ENCODE assay signal across 8 cellular contexts in the genomic region with DNA sequence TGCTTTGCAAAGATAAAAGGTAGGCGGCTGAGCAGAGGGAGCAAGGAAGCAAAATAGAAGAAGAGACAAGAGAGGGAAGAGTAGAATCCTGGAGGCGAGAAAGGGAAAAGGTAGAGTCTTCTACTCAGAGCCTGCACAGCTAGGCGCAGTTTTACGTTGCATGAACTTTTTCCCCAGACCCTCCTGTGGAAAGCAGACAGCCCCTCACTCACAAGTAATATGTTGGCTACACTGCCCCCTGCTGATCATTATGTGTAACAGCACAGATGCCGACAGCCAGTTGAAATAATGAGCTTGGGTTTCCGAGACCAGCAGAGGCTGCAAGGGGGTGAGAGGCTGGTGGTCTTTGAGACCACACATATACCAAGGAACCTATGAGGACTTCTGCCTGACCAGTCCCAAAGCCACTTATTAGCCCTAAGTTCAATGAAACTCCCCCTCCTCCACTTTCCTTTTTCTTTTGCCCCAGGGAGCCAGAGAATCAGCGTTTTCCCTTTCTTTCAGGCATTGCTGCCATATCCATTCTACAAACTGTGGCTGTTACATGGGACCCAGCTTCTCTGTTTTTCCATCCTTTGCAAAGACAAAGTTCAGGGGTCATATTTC. TPM values are rescaled to one million over a fixed set of nuclear protein-coding genes. Genes with fewer than 3 reads are reported as not detected.
DNase-seq lines count a peak whose midpoint lies in the region; ATAC-seq and TF ChIP-seq lines count a peak whose summit lies in the region.

No MANE protein-coding gene starts in this region.

- ATAC-seq in SK-N-SH treated with all-trans-retinoic acid at 6 μM for 48 hours = peak; percentile 31; the same call in 1 of the 3 replicates
- no peak for ATAC-seq in stimulated activated effector memory CD8-positive, alpha-beta T cell treated with anti-CD3 and anti-CD28 coated beads, Interleukin-12 subunit alpha, Interleukin-12 subunit beta, amount 100 ng/mL, for 72 hours

- H3K27ac Mint-ChIP-seq in stimulated activated effector memory CD8-positive, alpha-beta T cell treated with anti-CD3 and anti-CD28 coated beads, Interleukin-12 subunit alpha, Interleukin-12 subunit beta, amount 100 ng/mL, for 72 hours = no peak overlapping the region

- no peaks in the 10 kb centered on the region for H3K4me1 ChIP-seq in HAP-1
- no peaks in the 10 kb centered on the region for H3K4me1 ChIP-seq in esophagus muscularis mucosa
- H3K4me1 ChIP-seq in prostate gland (replicated peaks) = no peaks in the 10 kb centered on the region

- H3K9me3 ChIP-seq in HAP-1 = no peaks in the 10 kb centered on the region
- no peaks in the 10 kb centered on the region for H3K9me3 ChIP-seq in esophagus muscularis mucosa
- H3K9me3 ChIP-seq in prostate gland = no peaks in the 10 kb centered on the region

- no peak overlapping the region for H3K27ac ChIP-seq in esophagus muscularis mucosa (replicated peaks in 1 of 4)
- no peak overlapping the region for H3K27ac ChIP-seq in prostate gland

- in situ Hi-C loops in HAP-1 (cut with MboI; ENCODE audit: low sequenced_read_pairs) = no loop called here

- no peak for TF ChIP-seq POLR2A in esophagus muscularis mucosa (IDR thresholded peaks at IDR 0.05; ENCODE audit: low read depth)
- TF ChIP-seq POLR2A in prostate gland (IDR thresholded peaks at IDR 0.05) = no peak

- no peaks in the 10 kb centered on the region for H3K36me3 Mint-ChIP-seq in stimulated activated effector memory CD8-positive, alpha-beta T cell treated with anti-CD3 and anti-CD28 coated beads, Interleukin-12 subunit alpha, Interleukin-12 subunit beta, amount 100 ng/mL, for 72 hours

- intact Hi-C loops in esophagus muscularis mucosa (cut with DNase I) (no loop called here), prostate gland (cut with DNase I) (no loop called here)

- TF ChIP-seq EP300 in esophagus muscularis mucosa (IDR thresholded peaks at IDR 0.05) = no peak

- TF ChIP-seq CTCF in esophagus muscularis mucosa (IDR thresholded peaks at IDR 0.05) (peak; percentile 57 to 68 (median 66)), prostate gland (IDR thresholded peaks at IDR 0.05) (peak; percentile 17 to 73 (median 64))

- H3K9me3 Mint-ChIP-seq in stimulated activated effector memory CD8-positive, alpha-beta T cell treated with anti-CD3 and anti-CD28 coated beads, Interleukin-12 subunit alpha, Interleukin-12 subunit beta, amount 100 ng/mL, for 72 hours = no peaks in the 10 kb centered on the region

- 23% methylated on average over 7 of the region's 7 CpGs for WGBS in esophagus muscularis mucosa
- 24% methylated on average over 7 of the region's 7 CpGs for WGBS in prostate gland

- H3K4me3 ChIP-seq in HAP-1 (no peak overlapping the region), esophagus muscularis mucosa (no peak overlapping the region), prostate gland (no peak overlapping the region)

- H3K27me3 ChIP-seq in HAP-1 (ENCODE audit: low read depth) = no peaks in the 10 kb centered on the region
- peaks cover 0 to 42% (median 0%) of the 10 kb centered on the region in 4 donors for H3K27me3 ChIP-seq in esophagus muscularis mucosa
- no peaks in the 10 kb centered on the region for H3K27me3 ChIP-seq in prostate gland (replicated peaks; ENCODE audit: insufficient read depth)

- no peaks in the 10 kb centered on the region for H3K4me1 Mint-ChIP-seq in stimulated activated effector memory CD8-positive, alpha-beta T cell treated with anti-CD3 and anti-CD28 coated beads, Interleukin-12 subunit alpha, Interleukin-12 subunit beta, amount 100 ng/mL, for 72 hours

- no peaks in the 10 kb centered on the region for H3K36me3 ChIP-seq in HAP-1 (replicated peaks)
- H3K36me3 ChIP-seq in esophagus muscularis mucosa = no peaks in the 10 kb centered on the region
- H3K36me3 ChIP-seq in prostate gland = no peaks in the 10 kb centered on the region

- no peak overlapping the region for H3K4me3 Mint-ChIP-seq in stimulated activated effector memory CD8-positive, alpha-beta T cell treated with anti-CD3 and anti-CD28 coated beads, Interleukin-12 subunit alpha, Interleukin-12 subunit beta, amount 100 ng/mL, for 72 hours

- peak; percentile 6 for DNase-seq in NCI-H1436 (lab: John Stamatoyannopoulos, UW)
- DNase-seq in NCI-H1436 treated with DMSO at 0.1 percent for 48 hours (lab: John Stamatoyannopoulos, UW) = no peak
- DNase-seq in HAP-1 (ENCODE audit: low spot score in 2 of 2) = peak; percentile 6 to 37
- DNase-seq in esophagus muscularis mucosa (ENCODE audit: extremely low spot score) = no peak
- DNase-seq in prostate gland (ENCODE audit: low spot score) = no peak
- DNase-seq in stimulated activated effector memory CD8-positive, alpha-beta T cell treated with anti-CD3 and anti-CD28 coated beads, Interleukin-12 subunit alpha, Interleukin-12 subunit beta, amount 100 ng/mL, for 72 hours (ENCODE audit: low spot score in 2 of 2) = no peak
- DNase-seq in putamen (ENCODE audit: low spot score) = no peak

TF ChIP-seq in SK-N-SH treated with all-trans-retinoic acid at 6 μM for 48 hours, 23 proteins besides CTCF, POLR2A, EP300 and RAD21:
- TF ChIP-seq TOX (CRISPR knock-in tag; IDR thresholded peaks at IDR 0.05; ENCODE audit: borderline replicate concordance) = no peak
- TF ChIP-seq, protein P1, sequence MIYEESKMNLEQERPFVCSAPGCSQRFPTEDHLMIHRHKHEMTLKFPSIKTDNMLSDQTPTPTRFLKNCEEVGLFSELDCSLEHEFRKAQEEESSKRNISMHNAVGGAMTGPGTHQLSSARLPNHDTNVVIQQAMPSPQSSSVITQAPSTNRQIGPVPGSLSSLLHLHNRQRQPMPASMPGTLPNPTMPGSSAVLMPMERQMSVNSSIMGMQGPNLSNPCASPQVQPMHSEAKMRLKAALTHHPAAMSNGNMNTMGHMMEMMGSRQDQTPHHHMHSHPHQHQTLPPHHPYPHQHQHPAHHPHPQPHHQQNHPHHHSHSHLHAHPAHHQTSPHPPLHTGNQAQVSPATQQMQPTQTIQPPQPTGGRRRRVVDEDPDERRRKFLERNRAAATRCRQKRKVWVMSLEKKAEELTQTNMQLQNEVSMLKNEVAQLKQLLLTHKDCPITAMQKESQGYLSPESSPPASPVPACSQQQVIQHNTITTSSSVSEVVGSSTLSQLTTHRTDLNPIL (CRISPR knock-in tag; IDR thresholded peaks at IDR 0.05; ENCODE audit: low read depth) = no peak
- TF ChIP-seq BACH2 (CRISPR knock-in tag; IDR thresholded peaks at IDR 0.05; ENCODE audit: borderline replicate concordance) = no peak
- TF ChIP-seq ESRRG (CRISPR knock-in tag; IDR thresholded peaks at IDR 0.05) = no peak
- TF ChIP-seq ZFP3 (CRISPR knock-in tag; IDR thresholded peaks at IDR 0.05) = no peak
- no peak for TF ChIP-seq SNAI2 (CRISPR knock-in tag; IDR thresholded peaks at IDR 0.05)

RNA-seq across cellular contexts. Expression of gene CMTR2, which starts 22.5 kb away (rescaled TPM):
- total RNA-seq in esophagus muscularis mucosa (10 to 100 TPM; 12.2 to 19.0 (median 15.8) TPM), prostate gland (10 to 100 TPM; 16.6 to 26.2 TPM)

RNA-seq across cellular contexts. Expression of gene CALB2, which starts 46.9 kb away (rescaled TPM):
- total RNA-seq in esophagus muscularis mucosa (1 to 10 TPM in 3 of 4 donors, under 1 TPM in 1; 0.71 to 3.6 (median 2.4) TPM), prostate gland (1 to 10 TPM; 2.4 to 6.9 TPM)

Comparison
In these comparisons a context has a peak if more than half of its experiments do, and no peak if none do; other contexts are left out.
1. DNase-seq: peak in NCI-H1436 (single experiment) and HAP-1 (2 of 2); none in NCI-H1436 treated with DMSO at 0.1 percent for 48 hours (single experiment), esophagus muscularis mucosa (single experiment), prostate gland (single experiment), stimulated activated effector memory CD8-positive, alpha-beta T cell treated with anti-CD3 and anti-CD28 coated beads, Interleukin-12 subunit alpha, Interleukin-12 subunit beta, amount 100 ng/mL, for 72 hours (0 of 2) and putamen (single experiment).